In the genomic region with DNA sequence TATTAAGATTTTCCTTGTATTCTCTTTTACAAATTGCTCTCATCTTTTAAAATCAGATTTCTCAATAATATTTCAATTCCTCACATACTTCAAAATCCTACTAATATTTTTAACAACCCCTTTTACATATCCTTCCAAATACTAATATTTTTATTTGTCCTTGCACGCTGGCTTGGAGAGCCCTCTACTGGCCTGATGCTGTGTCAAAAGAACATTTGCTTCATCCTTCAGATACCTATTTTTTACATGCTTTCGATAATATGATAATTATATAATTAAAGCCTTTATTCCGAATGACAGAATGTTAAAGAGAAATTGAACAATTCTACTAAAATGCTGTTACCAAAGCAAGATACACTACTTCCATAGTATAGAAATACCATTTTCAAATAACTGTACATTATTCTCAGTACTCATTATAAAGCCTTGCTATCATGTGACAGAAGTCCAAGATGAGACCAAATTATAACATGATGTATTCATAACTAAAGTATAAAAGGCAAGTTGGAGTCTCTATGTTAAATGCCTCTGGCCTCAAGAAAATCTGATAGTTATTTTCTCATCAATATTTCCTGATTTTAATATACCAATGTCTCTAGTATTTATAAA, we compare ENCODE assay signal across 8 cellular contexts. TPM values are rescaled to one million over a fixed set of nuclear protein-coding genes. Genes with fewer than 3 reads are reported as not detected.
DNase-seq lines count a peak whose midpoint lies in the region; ATAC-seq and TF ChIP-seq lines count a peak whose summit lies in the region.

No MANE protein-coding gene starts in this region.

- no peak overlapping the region for H3K4me3 ChIP-seq in dorsolateral prefrontal cortex
- H3K4me3 ChIP-seq in parathyroid adenoma (ENCODE audit: low read depth, low read length) = no peak overlapping the region

- H3K79me2 ChIP-seq in parathyroid adenoma = no peaks in the 10 kb centered on the region

- TF ChIP-seq CTCF in dorsolateral prefrontal cortex (IDR thresholded peaks at IDR 0.05 in 54 of 56, conservative IDR thresholded peaks at IDR 0.05 in 2 of 56; ENCODE audit: low read depth in 1 of 56, partially characterized antibody in 56 of 56) (peak; percentile 50 to 95 (median 76)), parathyroid adenoma (IDR thresholded peaks at IDR 0.05) (peak; percentile 37)

- no peak overlapping the region for H3K9ac ChIP-seq in parathyroid adenoma

- H3K27me3 ChIP-seq in dorsolateral prefrontal cortex (no peaks in the 10 kb centered on the region), parathyroid adenoma (ENCODE audit: control insufficient read depth, insufficient read depth, low read length) (no peaks in the 10 kb centered on the region)

- peak; percentile 9 for DNase-seq in stimulated activated CD4-positive, alpha-beta T cell treated with anti-CD3 and anti-CD28 coated beads, Interleukin-15, amount 100 ng/mL, for 24 hours
- no peak for DNase-seq in stimulated activated CD4-positive, alpha-beta T cell treated with anti-CD3 and anti-CD28 coated beads, Interleukin-2, amount 100 ng/mL, for 24 hours
- DNase-seq in NCI-H345 treated with DMSO at 0.1 percent for 48 hours (lab: John Stamatoyannopoulos, UW; ENCODE audit: unreplicated experiment) = peak; percentile 20
- peak in 5 of 10 donors; percentile 27 to 60 (median 47) for DNase-seq in dorsolateral prefrontal cortex
- no peak for DNase-seq in stimulated activated CD4-positive, alpha-beta T cell treated with anti-CD3 and anti-CD28 coated beads, Interleukin-2, amount 100 ng/mL, for 48 hours
- no peak for DNase-seq in NCI-H1048 (lab: John Stamatoyannopoulos, UW)

- ATAC-seq in GM18873 (IDR thresholded peaks at IDR 0.05; ENCODE audit: low FRiP score, unreplicated experiment) = no peak

- intact Hi-C loops in dorsolateral prefrontal cortex (cut with DNase I) = loop anchor here (2.0 to 10.0 kb wide), 2 partner anchors 224 kb away; no protein-coding TSS in a partner anchor

- H3K36me3 ChIP-seq in parathyroid adenoma (ENCODE audit: control insufficient read depth, insufficient read depth, low read length) = no peaks in the 10 kb centered on the region

- H3K9me3 ChIP-seq in parathyroid adenoma (ENCODE audit: control insufficient read depth, low read length) = no peaks in the 10 kb centered on the region

- no peaks in the 10 kb centered on the region for H3K4me1 ChIP-seq in parathyroid adenoma

- H2AFZ ChIP-seq in parathyroid adenoma = no peak overlapping the region

- H3K4me2 ChIP-seq in parathyroid adenoma (ENCODE audit: low read length) = no peak overlapping the region

- H3K27ac ChIP-seq in dorsolateral prefrontal cortex = peak overlapping the region in 1 of 59 donors; percentile 2
- no peak overlapping the region for H3K27ac ChIP-seq in parathyroid adenoma

RNA-seq across cellular contexts. Expression of a gene that starts 39.0 kb away (rescaled TPM):
- 10 to 100 TPM in 7 of 120 experiments, 1 to 10 TPM in 64, under 1 TPM in 45, not detected in 4; 0.22 to 33.1 (median 1.3) TPM for total RNA-seq in dorsolateral prefrontal cortex

Comparison
In these comparisons a context has a peak if more than half of its experiments do, and no peak if none do; other contexts are left out.
1. DNase-seq: peak in stimulated activated CD4-positive, alpha-beta T cell treated with anti-CD3 and anti-CD28 coated beads, Interleukin-15, amount 100 ng/mL, for 24 hours (single experiment) and NCI-H345 treated with DMSO at 0.1 percent for 48 hours (single experiment); none in stimulated activated CD4-positive, alpha-beta T cell treated with anti-CD3 and anti-CD28 coated beads, Interleukin-2, amount 100 ng/mL, for 24 hours (0 of 2), stimulated activated CD4-positive, alpha-beta T cell treated with anti-CD3 and anti-CD28 coated beads, Interleukin-2, amount 100 ng/mL, for 48 hours (0 of 2) and NCI-H1048 (single experiment).